Comparison of ENCODE assay signal across 30 cellular contexts in genomic region chr4:138957302-138957701, GRCh38.
"Had no signal": no experiment of that assay in that cellular context is flagged by ENCODE, and none has a peak within 500 bp of the region (broad histone marks: within the 10 kb centered on the region; RNA-seq: fewer than 3 reads in every experiment).

No MANE protein-coding gene starts in this region.

- H3K27me3 Mint-ChIP-seq: natural killer cell treated with Interleukin-12 subunit alpha and Interleukin-12 subunit beta and Interleukin-15 and Interleukin-18, amount 100 ng/mL, for 72 hours; progenitor cell of endocrine pancreas had no signal

- H3K4me3 ChIP-seq: heart left ventricle, left ventricle myocardium inferior, lung, ovary, right atrium auricular region, skin epidermis, suprapubic skin, thoracic aorta, tibial artery, upper lobe of right lung had no signal

- FAIRE-seq: islet of Langerhans, kidney, urothelium cell line had no signal

- H3K27me3 ChIP-seq: heart left ventricle, ovary, right atrium auricular region, suprapubic skin, tibial artery, upper lobe of right lung had no signal

- H3K9me3 Mint-ChIP-seq: immature natural killer cell; mesothelial cell of epicardium; naive B cell; natural killer cell treated with Interleukin-12 subunit alpha and Interleukin-12 subunit beta and Interleukin-15 and Interleukin-18, amount 100 ng/mL, for 72 hours; stimulated activated effector memory CD8-positive, alpha-beta T cell treated with anti-CD3 and anti-CD28 coated beads, Interleukin-12 subunit alpha, Interleukin-12 subunit beta, amount 100 ng/mL, for 72 hours; stimulated activated naive CD8-positive, alpha-beta T cell treated with anti-CD3 and anti-CD28 coated beads, Interleukin-15, Interleukin-2, amounts not matched to agents 100 ng/mL and 50 ng/mL, for 24 hours had no signal

- ATAC-seq: heart left ventricle; natural killer cell treated with Interleukin-12 subunit alpha and Interleukin-12 subunit beta and Interleukin-15 and Interleukin-18, amount 100 ng/mL, for 72 hours; sciatic nerve; stimulated activated effector memory CD8-positive, alpha-beta T cell treated with anti-CD3 and anti-CD28 coated beads, Interleukin-12 subunit alpha, Interleukin-12 subunit beta, amount 100 ng/mL, for 72 hours; upper lobe of right lung had no signal

- H3K9me3 ChIP-seq: heart left ventricle, left ventricle myocardium inferior, ovary, right atrium auricular region, suprapubic skin, thoracic aorta, tibial artery, upper lobe of right lung had no signal

- H3K36me3 ChIP-seq: heart left ventricle, left ventricle myocardium inferior, ovary, right atrium auricular region, suprapubic skin, thoracic aorta, tibial artery, upper lobe of right lung had no signal

- H3K36me3 Mint-ChIP-seq: mesothelial cell of epicardium; naive B cell; natural killer cell treated with Interleukin-12 subunit alpha and Interleukin-12 subunit beta and Interleukin-15 and Interleukin-18, amount 100 ng/mL, for 72 hours; stimulated activated effector memory CD8-positive, alpha-beta T cell treated with anti-CD3 and anti-CD28 coated beads, Interleukin-12 subunit alpha, Interleukin-12 subunit beta, amount 100 ng/mL, for 72 hours had no signal

- H3K4me3 Mint-ChIP-seq: immature natural killer cell; mesothelial cell of epicardium; naive B cell; natural killer cell treated with Interleukin-12 subunit alpha and Interleukin-12 subunit beta and Interleukin-15 and Interleukin-18, amount 100 ng/mL, for 72 hours; stimulated activated effector memory CD8-positive, alpha-beta T cell treated with anti-CD3 and anti-CD28 coated beads, Interleukin-12 subunit alpha, Interleukin-12 subunit beta, amount 100 ng/mL, for 72 hours; stimulated activated naive CD8-positive, alpha-beta T cell treated with anti-CD3 and anti-CD28 coated beads, Interleukin-15, Interleukin-2, amounts not matched to agents 100 ng/mL and 50 ng/mL, for 24 hours had no signal

- DNase-seq: heart left ventricle; hypothalamus; immature natural killer cell; kidney; left ventricle myocardium inferior; mesendoderm; naive B cell; occipital lobe; ovary; stimulated activated CD4-positive, alpha-beta T cell treated with anti-CD3 and anti-CD28 coated beads, Interleukin-12 subunit alpha, Interleukin-12 subunit beta, amount 100 ng/mL, for 4 hours; stimulated activated CD4-positive, alpha-beta T cell treated with anti-CD3 and anti-CD28 coated beads, Interleukin-15, amount 100 ng/mL, for 24 hours; stimulated activated CD4-positive, alpha-beta T cell treated with anti-CD3 and anti-CD28 coated beads, Interleukin-2, amount 100 ng/mL, for 24 hours; stimulated activated CD4-positive, alpha-beta T cell treated with anti-CD3 and anti-CD28 coated beads, Interleukin-4, amount 100 ng/mL, for 1 hour; stimulated activated naive CD4-positive, alpha-beta T cell; tibial artery; trophoblast cell; upper lobe of right lung had no signal

- H3K4me1 ChIP-seq: upper lobe of right lung had no signal

- H3K27ac Mint-ChIP-seq: mesothelial cell of epicardium; natural killer cell treated with Interleukin-12 subunit alpha and Interleukin-12 subunit beta and Interleukin-15 and Interleukin-18, amount 100 ng/mL, for 72 hours; progenitor cell of endocrine pancreas; stimulated activated effector memory CD8-positive, alpha-beta T cell treated with anti-CD3 and anti-CD28 coated beads, Interleukin-12 subunit alpha, Interleukin-12 subunit beta, amount 100 ng/mL, for 72 hours; stimulated activated naive CD8-positive, alpha-beta T cell treated with anti-CD3 and anti-CD28 coated beads, Interleukin-15, Interleukin-2, amounts not matched to agents 100 ng/mL and 50 ng/mL, for 24 hours had no signal

- H3K27ac ChIP-seq: heart left ventricle, left ventricle myocardium inferior, ovary, right atrium auricular region, skin epidermis, suprapubic skin, thoracic aorta, tibial artery, upper lobe of right lung had no signal
